ENCODE assay signal across 25 cellular contexts in the genomic region with DNA sequence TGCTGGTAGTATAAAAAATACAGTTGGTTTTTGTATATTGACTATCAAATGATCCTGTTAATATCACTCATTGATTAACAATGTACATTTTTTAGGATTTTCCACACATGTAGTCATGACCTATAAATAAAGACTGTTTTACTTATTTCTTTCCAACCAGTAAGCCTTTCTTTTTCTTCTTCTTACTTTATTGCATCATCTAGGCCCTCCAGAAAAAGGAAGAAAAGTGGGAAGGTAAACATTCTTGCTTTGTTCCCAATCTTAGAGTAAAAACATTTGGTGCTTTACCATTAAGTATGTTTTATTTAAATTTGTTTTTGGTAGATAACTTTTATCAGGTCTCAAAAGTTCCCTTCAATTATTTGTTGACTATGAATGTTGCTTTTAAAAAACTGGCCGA. TPM values are rescaled to one million over a fixed set of nuclear protein-coding genes. Genes with fewer than 3 reads are reported as not detected.
DNase-seq lines count a peak whose midpoint lies in the region; ATAC-seq, FAIRE-seq and TF ChIP-seq lines count a peak whose summit lies in the region.
"Had no signal": no experiment of that assay in that cellular context is flagged by ENCODE, and none has a peak within 500 bp of the region (broad histone marks: within the 10 kb centered on the region; RNA-seq: fewer than 3 reads in every experiment).

No MANE protein-coding gene starts in this region.

- BruUV-seq in HepG2 (replicated peaks; lab: Mats Ljungman, UMichigan): no TSS peak

- FAIRE-seq in HepG2 (lab: Jason Lieb, UNC) (no peak), H1 (lab: Jason Lieb, UNC) (no peak)
- FAIRE-seq: GM12892, GM18507 had no signal

- H2AFZ ChIP-seq in HepG2 (ENCODE audit: low read length) (no peak overlapping the region), H1 (ENCODE audit: low read length) (no peak overlapping the region)

- H3K9ac ChIP-seq in HepG2 (ENCODE audit: insufficient read depth, low read depth, low read length): no peak overlapping the region
- H3K9ac ChIP-seq in adipocyte (ENCODE audit: low read length): no peak overlapping the region
- H3K9ac ChIP-seq in H1 (replicated peaks in 1 of 4; ENCODE audit: extremely low read depth in 1 of 4, low read depth in 3 of 4, low read length in 3 of 4): no peak overlapping the region
- H3K9ac ChIP-seq: BLaER1 had no signal

- H3K14ac ChIP-seq in H1 (ENCODE audit: insufficient read length): no peak overlapping the region

- H4K8ac ChIP-seq in H1 (ENCODE audit: extremely low read depth, insufficient read depth, low read length): no peak overlapping the region

- no peak overlapping the region for H3K18ac ChIP-seq in H1 (ENCODE audit: extremely low read depth, low read length)

- no peaks in the 10 kb centered on the region for H3K4me1 ChIP-seq in HepG2 (ENCODE audit: insufficient read depth, low read length)
- H3K4me1 ChIP-seq in right lobe of liver: no peaks in the 10 kb centered on the region
- no peaks in the 10 kb centered on the region for H3K4me1 ChIP-seq in adipocyte (ENCODE audit: control insufficient read depth, insufficient read depth, low read length)
- no peaks in the 10 kb centered on the region for H3K4me1 ChIP-seq in H1 (replicated peaks in 1 of 4; ENCODE audit: control insufficient read depth in 3 of 4, insufficient read depth in 4 of 4, low read length in 3 of 4)
- no peaks in the 10 kb centered on the region for H3K4me1 ChIP-seq in adrenal gland (replicated peaks in 1 of 2)
- H3K4me1 ChIP-seq: BE2C had no signal

- H2AK5ac ChIP-seq in H1 (ENCODE audit: low read depth, low read length): no peak overlapping the region

- 5% methylated on average over 1 of the region's 1 CpG for WGBS in HepG2 (ENCODE audit: low lambda C conversion rate)
- whole genome bisulfite sequencing in right lobe of liver (ENCODE audit: insufficient coverage, low coverage, low lambda C conversion rate, missing lambda C conversion rate): 89% methylated on average over 1 of the region's 1 CpG
- 82% methylated on average over 1 of the region's 1 CpG; no CpG with 5 or more reads in 1 of the 2 experiments for WGBS in H1 (ENCODE audit: extremely low coverage in 1 of 2, insufficient coverage in 1 of 2, insufficient read length in 1 of 2, insufficient replicate concordance in 2 of 2, low coverage in 1 of 2, low lambda C conversion rate in 2 of 2, missing lambda C conversion rate in 1 of 2), 2 experiments
- 76 to 100% (median 91%) methylated on average over 1 of the region's 1 CpG for WGBS in adrenal gland, 4 donors

- no peak overlapping the region for H4K91ac ChIP-seq in H1 (replicated peaks; ENCODE audit: insufficient read length, low read length)

- H3K4me3 ChIP-seq in HepG2 (replicated peaks in 1 of 3; ENCODE audit: insufficient read depth in 1 of 3, low read depth in 2 of 3, low read length in 3 of 3): no peak overlapping the region
- no peak overlapping the region for H3K4me3 ChIP-seq in right lobe of liver
- H3K4me3 ChIP-seq in adipocyte (ENCODE audit: low read length): no peak overlapping the region
- H3K4me3 ChIP-seq in H1 (ENCODE audit: extremely low read depth in 1 of 4, insufficient read depth in 2 of 4, low read depth in 3 of 4, low read length in 4 of 4): no peak overlapping the region
- no peak overlapping the region for H3K4me3 ChIP-seq in adrenal gland
- H3K4me3 ChIP-seq: BLaER1, GM12878 had no signal

- no peak overlapping the region for H2BK12ac ChIP-seq in H1 (ENCODE audit: low read depth, low read length)

- H3K4me2 ChIP-seq in HepG2 (ENCODE audit: low read depth, low read length): no peak overlapping the region
- no peak overlapping the region for H3K4me2 ChIP-seq in H1 (ENCODE audit: insufficient read depth in 1 of 2, low read depth in 2 of 2, low read length in 2 of 2)
- H3K4me2 ChIP-seq: BLaER1 had no signal

- H3K79me1 ChIP-seq in H1 (ENCODE audit: low read depth, low read length): no peaks in the 10 kb centered on the region

- CTCF ChIA-PET in HepG2 (lab: Yijun Ruan, JAX; ENCODE audit: low intra/inter-chr PET ratio, low total read pairs): no interaction called here
- CTCF ChIA-PET in H1 (lab: Charles Lee; ENCODE audit: partially characterized antibody): no interaction called here

- DNase-seq in HepG2 (ENCODE audit: low spot score): no peak
- no peak for DNase-seq in right lobe of liver
- DNase-seq in adipocyte (ENCODE audit: low read depth): peak; percentile 11
- DNase-seq in H1 (ENCODE audit: low read depth in 1 of 2, low spot score in 2 of 2): no peak
- DNase-seq in adrenal gland: no peak
- DNase-seq: 8988T; ACHN; BE2C; C1 segment of cervical spinal cord; CD4-positive, alpha-beta memory T cell; CD4-positive, CD25-positive, alpha-beta regulatory T cell; CD8-positive, alpha-beta memory T cell; COR-L47; DMS 273 treated with DMSO at 0.1 percent for 48 hours; DMS153; DMS53; DMS79; DND-41; EL; GDM1 had no signal

- intact Hi-C loops in HepG2 (cut with micrococcal nuclease; ENCODE audit: unreplicated experiment): no loop called here
- intact Hi-C loops in right lobe of liver (cut with DNase I): no loop called here
- intact Hi-C loops in adrenal gland (cut with DNase I): no loop called here

- no peaks in the 10 kb centered on the region; the same call in 1 of the 2 replicates for H3K23me2 ChIP-seq in H1 (ENCODE audit: low read depth, low read length)

- H3K36me3 ChIP-seq in HepG2 (replicated peaks in 1 of 2; ENCODE audit: control insufficient read depth in 1 of 2, insufficient read depth in 2 of 2, low read length in 2 of 2): no peaks in the 10 kb centered on the region
- no peaks in the 10 kb centered on the region for H3K36me3 ChIP-seq in right lobe of liver
- no peaks in the 10 kb centered on the region for H3K36me3 ChIP-seq in adipocyte (ENCODE audit: control insufficient read depth, insufficient read depth, low read length, severe bottlenecking)
- no peaks in the 10 kb centered on the region for H3K36me3 ChIP-seq in H1 (ENCODE audit: control insufficient read depth in 2 of 4, insufficient read depth in 4 of 4, low read length in 3 of 4)
- no peaks in the 10 kb centered on the region for H3K36me3 ChIP-seq in adrenal gland (replicated peaks in 1 of 2)
- H3K36me3 ChIP-seq: BE2C, BLaER1 had no signal

- TF ChIP-seq EP300 in HepG2 (IDR thresholded peaks at IDR 0.05; ENCODE audit: low read depth in 2 of 2, low read length in 2 of 2) (no peak), HepG2 (CRISPR knock-in tag; IDR thresholded peaks at IDR 0.05; ENCODE audit: borderline replicate concordance) (no peak), H1 (IDR thresholded peaks at IDR 0.05; ENCODE audit: borderline replicate concordance in 1 of 2, low read depth in 2 of 2, low read length in 2 of 2) (no peak)

- H2BK5ac ChIP-seq in H1 (ENCODE audit: low read depth, low read length): no peak overlapping the region

- H3K9me3 ChIP-seq in HepG2 (ENCODE audit: low read length) (no peaks in the 10 kb centered on the region), right lobe of liver (no peaks in the 10 kb centered on the region), adipocyte (ENCODE audit: control insufficient read depth, low read length) (no peaks in the 10 kb centered on the region), H1 (ENCODE audit: insufficient read depth in 2 of 2, low read depth in 1 of 2, low read length in 1 of 2) (no peaks in the 10 kb centered on the region), adrenal gland (replicated peaks in 1 of 3) (no peaks in the 10 kb centered on the region)
- H3K9me3 ChIP-seq: BE2C, BLaER1 had no signal

- no peak overlapping the region for H3K4ac ChIP-seq in H1 (replicated peaks; ENCODE audit: insufficient read length, low read depth, low read length)

- no peak for TF ChIP-seq POLR2A in HepG2 (IDR thresholded peaks at IDR 0.05; ENCODE audit: insufficient read depth in 1 of 2, low read depth in 2 of 2, low read length in 2 of 2)
- no peak for TF ChIP-seq POLR2A in right lobe of liver (IDR thresholded peaks at IDR 0.05)
- no peak for TF ChIP-seq POLR2A in H1 (IDR thresholded peaks at IDR 0.05; ENCODE audit: control extremely low read depth in 1 of 2, low read depth in 2 of 2, low read length in 2 of 2)
- no peak for TF ChIP-seq POLR2A in adrenal gland (IDR thresholded peaks at IDR 0.05)

- no peak overlapping the region for H2BK15ac ChIP-seq in H1 (ENCODE audit: low read length)

- H2BK120ac ChIP-seq in H1 (replicated peaks; ENCODE audit: low read depth, low read length): no peak overlapping the region

- TF ChIP-seq CTCF in HepG2 (CRISPR knock-in tag; IDR thresholded peaks at IDR 0.05) (no peak), right lobe of liver (IDR thresholded peaks at IDR 0.05) (no peak), H1 (IDR thresholded peaks at IDR 0.05; ENCODE audit: control extremely low read depth in 1 of 3, insufficient read depth in 1 of 3, low read depth in 1 of 3, low read length in 3 of 3) (no peak), adrenal gland (IDR thresholded peaks at IDR 0.05) (no peak)

- H3K27ac ChIP-seq in HepG2 (ENCODE audit: extremely low read length, insufficient read depth, low read length) (no peak overlapping the region), right lobe of liver (no peak overlapping the region), H1 (ENCODE audit: low read depth, low read length) (no peak overlapping the region), adrenal gland (no peak overlapping the region)
- H3K27ac ChIP-seq: BLaER1 had no signal

- no peak overlapping the region for H3K56ac ChIP-seq in H1 (replicated peaks; ENCODE audit: insufficient read length, low read depth, low read length)

- no peak overlapping the region for H2BK20ac ChIP-seq in H1 (ENCODE audit: low read length)

- TF ChIP-seq RAD21 in HepG2 (CRISPR knock-in tag; IDR thresholded peaks at IDR 0.05): no peak
- no peak for TF ChIP-seq RAD21 in H1 (IDR thresholded peaks at IDR 0.05 in 1 of 2, conservative IDR thresholded peaks at IDR 0.05 in 1 of 2; ENCODE audit: low read depth in 2 of 2, low read length in 2 of 2)

- POLR2A ChIA-PET in HepG2 (lab: Yijun Ruan, JAX) (no interaction called here), H1 (lab: Charles Lee; ENCODE audit: partially characterized antibody) (no interaction called here)

- in situ Hi-C loops in HepG2 (cut with HindIII; ENCODE audit: extremely low pct_ligation_motif_present, low pct_unique_long_range_greater_than_20kb): no loop called here

- H4K5ac ChIP-seq in H1 (ENCODE audit: insufficient read length, low read depth, low read length): no peak overlapping the region

- H4K20me1 ChIP-seq in HepG2 (ENCODE audit: insufficient read depth, low read length): no peaks in the 10 kb centered on the region
- no peaks in the 10 kb centered on the region for H4K20me1 ChIP-seq in H1 (replicated peaks in 1 of 2; ENCODE audit: control insufficient read depth in 1 of 2, insufficient read depth in 2 of 2, low read length in 2 of 2)
- H4K20me1 ChIP-seq: BLaER1 had no signal

- ATAC-seq in HepG2 (no peak), right lobe of liver (no peak), GM19452 (IDR thresholded peaks at IDR 0.05; ENCODE audit: unreplicated experiment) (no peak)
- ATAC-seq: GM12878 had no signal

- H3K27me3 ChIP-seq in HepG2 (ENCODE audit: control insufficient read depth in 1 of 2, insufficient read depth in 2 of 2, low read length in 2 of 2): no peaks in the 10 kb centered on the region
- H3K27me3 ChIP-seq in right lobe of liver: no peaks in the 10 kb centered on the region
- no peaks in the 10 kb centered on the region for H3K27me3 ChIP-seq in adipocyte (replicated peaks; ENCODE audit: control insufficient read depth, insufficient read depth, low read length)
- no peaks in the 10 kb centered on the region for H3K27me3 ChIP-seq in H1 (replicated peaks in 1 of 4; ENCODE audit: control insufficient read depth in 3 of 4, extremely low read depth in 1 of 4, insufficient read depth in 3 of 4, low read length in 3 of 4)
- no peaks in the 10 kb centered on the region for H3K27me3 ChIP-seq in adrenal gland
- H3K27me3 ChIP-seq: BE2C, BLaER1 had no signal

- H3K79me2 ChIP-seq in HepG2 (ENCODE audit: insufficient read depth, low read length) (no peaks in the 10 kb centered on the region), H1 (ENCODE audit: control insufficient read depth in 1 of 2, insufficient read depth in 2 of 2, low read length in 2 of 2) (no peaks in the 10 kb centered on the region)

- H3K23ac ChIP-seq in H1 (ENCODE audit: insufficient read length): no peak overlapping the region

RNA-seq across cellular contexts. Expression of gene CCNY, which starts 47.1 kb away (rescaled TPM):
- total RNA-seq in HepG2 (2016; rRNA removed; fragmentation: Illumina TruSeq; extraction: Trizol) (54.7 and 63.6 TPM in 2 replicates), right lobe of liver (10 to 100 TPM; 22.4 to 49.2 (median 41.4) TPM), adrenal gland (10 to 100 TPM; 30.4 to 87.0 (median 55.5) TPM)
- 18.1 and 25.9 TPM in 2 replicates for total RNA-seq in HepG2 (2016; cell fraction: cytosol; rRNA removed; fragmentation: Illumina TruSeq; extraction: Trizol; ENCODE audit: low read depth)
- total RNA-seq in HepG2 (2016; cell fraction: insoluble cytoplasmic fraction; rRNA removed; fragmentation: Illumina TruSeq; extraction: Trizol): 53.9 and 58.9 TPM in 2 replicates
- 49.7 and 54.2 TPM in 2 replicates for total RNA-seq in HepG2 (2016; cell fraction: membrane; rRNA removed; fragmentation: Illumina TruSeq; extraction: Trizol)
- total RNA-seq in HepG2 (2016; cell fraction: nucleus; rRNA removed; fragmentation: Illumina TruSeq; extraction: Trizol): 31.8 and 32.4 TPM in 2 replicates
- polyA plus RNA-seq in HepG2 (2011; rRNA removed) (46.4 and 48.2 TPM in 2 replicates), H1 (2011; rRNA removed) (16.9 and 25.3 TPM in 2 replicates), adrenal gland (10 to 100 TPM; 18.3 to 67.9 (median 19.9) TPM)
- polyA plus RNA-seq in HepG2 (2011; cell fraction: cytosol; rRNA removed): 27.7 and 34.1 TPM in 2 replicates
- polyA plus RNA-seq in HepG2 (2011; cell fraction: nucleus; rRNA removed): 12.4 and 14.5 TPM in 2 replicates
- polyA plus RNA-seq in HepG2 (2012): 49.5 and 71.9 TPM in 2 replicates
- 25.8 and 27.0 TPM in 2 replicates for polyA plus RNA-seq in HepG2 (2016; cell fraction: cytosol; fragmentation: Illumina TruSeq; extraction: Trizol; ENCODE audit: low read depth)
- polyA plus RNA-seq in HepG2 (2016; cell fraction: insoluble cytoplasmic fraction; fragmentation: Illumina TruSeq; extraction: Trizol; ENCODE audit: low read depth): 74.5 and 85.3 TPM in 2 replicates
- 59.1 and 60.1 TPM in 2 replicates for polyA plus RNA-seq in HepG2 (2016; cell fraction: membrane; fragmentation: Illumina TruSeq; extraction: Trizol; ENCODE audit: low read depth)
- polyA plus RNA-seq in HepG2 (2016; cell fraction: nucleus; fragmentation: Illumina TruSeq; extraction: Trizol; ENCODE audit: insufficient read depth, low read depth): 48.6 and 48.7 TPM in 2 replicates
- 42.9 and 44.3 TPM in 2 replicates for polyA minus RNA-seq in HepG2 (2011; rRNA and poly(A)+ RNA removed; ENCODE audit: low replicate concordance)
- polyA minus RNA-seq in HepG2 (2011; cell fraction: cytosol; rRNA and poly(A)+ RNA removed): 25.1 and 33.3 TPM in 2 replicates
- 27.3 and 40.3 TPM in 2 replicates for polyA minus RNA-seq in HepG2 (2011; cell fraction: nucleus; rRNA and poly(A)+ RNA removed)
- 67.5 and 68.2 TPM in 2 replicates for total RNA-seq in H1 (2021; fragmentation: NEBNext Ultra II Directional; extraction: Animal tissue kit (Norgen Biotek cat#: 25700))
- 23.8 TPM for polyA plus RNA-seq in H1 (2011; cell fraction: cytosol; rRNA removed)
- polyA plus RNA-seq in H1 (2011; cell fraction: nucleus; rRNA removed): 18.4 TPM
- 41.0 to 52.4 TPM (median 50.4 TPM) in 4 replicates for polyA plus RNA-seq in H1 (2012, experiment 1 of 2)
- 34.7 TPM for polyA plus RNA-seq in H1 (2012, experiment 2 of 2)
- polyA plus RNA-seq in H1 (2013, experiment 1 of 2): 29.3 TPM
- 28.2 TPM for polyA plus RNA-seq in H1 (2013, experiment 2 of 2)
- 53.5 and 75.8 TPM in 2 replicates for polyA minus RNA-seq in H1 (2011; rRNA and poly(A)+ RNA removed)
- polyA minus RNA-seq in H1 (2011; cell fraction: cytosol; rRNA and poly(A)+ RNA removed): 20.4 TPM
- polyA minus RNA-seq in H1 (2011; cell fraction: nucleus; rRNA and poly(A)+ RNA removed): 21.2 TPM

Comparison
In these comparisons a context has a peak if more than half of its experiments do, and no peak if none do; other contexts are left out.
1. Of the 41 proteins assayed by ChIP-seq in both HepG2 and H1: peak only in HepG2: none; only in H1: none; in both: CEBPB; in neither: 40.